ENCODE assay signal across 31 cellular contexts in the genomic region with DNA sequence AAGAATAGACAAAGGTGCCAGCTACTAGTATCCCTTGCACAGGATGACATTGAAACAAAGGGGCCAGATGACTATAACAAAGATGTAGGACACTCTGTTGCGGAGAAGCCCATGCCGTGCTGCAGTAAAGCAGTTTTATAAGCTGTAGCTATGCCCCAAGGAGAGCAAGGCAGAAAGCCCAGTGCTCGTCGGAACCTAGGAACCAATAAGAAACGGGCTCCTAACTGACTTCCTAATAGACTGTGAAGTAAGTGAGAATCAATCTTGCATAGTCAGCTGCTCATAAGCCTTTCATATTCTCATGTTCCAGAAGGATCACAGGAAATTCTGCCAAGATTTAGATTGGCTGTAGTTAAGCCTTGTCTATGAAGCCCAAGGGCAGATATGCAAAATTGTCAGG.
"Had no signal": no experiment of that assay in that cellular context is flagged by ENCODE, and none has a peak within 500 bp of the region (broad histone marks: within the 10 kb centered on the region; RNA-seq: fewer than 3 reads in every experiment).

No MANE protein-coding gene starts in this region.

- H3K27ac ChIP-seq: ascending aorta, body of pancreas, breast epithelium, Peyer's patch, SJSA1 had no signal

- H3K4me3 ChIP-seq: ascending aorta, body of pancreas, breast epithelium, MG63, Peyer's patch, SJSA1 had no signal

- ATAC-seq: activated CD8-positive, alpha-beta T cell treated with anti-CD3 and anti-CD28 coated beads for 36 hours; activated T-cell treated with anti-CD3 and anti-CD28 coated beads, Interleukin-2, amount 50 U/mL, for 72 hours; body of pancreas; PC-3 had no signal

- H3K9ac ChIP-seq: SK-N-SH had no signal

- H3K27me3 ChIP-seq: ascending aorta, body of pancreas, breast epithelium, MG63, Peyer's patch, SJSA1 had no signal

- H3K4me1 ChIP-seq: ascending aorta, body of pancreas, breast epithelium, Peyer's patch, SJSA1 had no signal

- H3K9me3 ChIP-seq: ascending aorta, body of pancreas, breast epithelium, MG63, Peyer's patch, SJSA1, SK-N-SH had no signal

- DNase-seq: activated CD4-positive, alpha-beta T cell treated with anti-CD3 and anti-CD28 coated beads, Interleukin-2, amount 10 ng/mL, durations not matched to agents 24 days and 14 days; activated CD4-positive, alpha-beta T cell treated with anti-CD3 and anti-CD28 coated beads, Interleukin-2, amount 50 U/mL, for 4 hours; activated CD8-positive, alpha-beta T cell treated with anti-CD3 and anti-CD28 coated beads for 36 hours; activated gamma-delta T cell; activated naive CD4-positive, alpha-beta T cell treated with Interleukin-2 at 50 U/mL for 16 hours; activated naive CD8-positive, alpha-beta T cell treated with anti-CD3 and anti-CD28 coated beads, Interleukin-2, amount 10 ng/mL, durations not matched to agents 7 days and 5 days; activated T-cell treated with anti-CD3 and anti-CD28 coated beads, Interleukin-2, amount 50 U/mL, for 1 hour; activated T-cell treated with anti-CD3 and anti-CD28 coated beads, Interleukin-2, amount 50 U/mL, for 72 hours; amygdala; body of pancreas; Kasumi-1; KG1; MG63; NCI-H1092; NCI-H1417; NCI-H146; NCI-H187; NCI-H2029 treated with DMSO at 0.1 percent for 48 hours; NCI-H2107; NCI-H2171; NCI-H510A; NCI-H748 treated with DMSO at 0.1 percent for 48 hours; NK-92 treated with Interleukin-12 subunit alpha and Interleukin-12 subunit beta, amount 100 ng/mL, for 24 hours; PC-3; Peyer's patch; RPMI8226; SHP77 treated with DMSO at 0.1 percent for 48 hours; SK-N-SH had no signal

- H3K36me3 ChIP-seq: breast epithelium had no signal

- H3K4me2 ChIP-seq: SK-N-SH had no signal
